ENCODE assay signal across 10 cellular contexts in the genomic region with DNA sequence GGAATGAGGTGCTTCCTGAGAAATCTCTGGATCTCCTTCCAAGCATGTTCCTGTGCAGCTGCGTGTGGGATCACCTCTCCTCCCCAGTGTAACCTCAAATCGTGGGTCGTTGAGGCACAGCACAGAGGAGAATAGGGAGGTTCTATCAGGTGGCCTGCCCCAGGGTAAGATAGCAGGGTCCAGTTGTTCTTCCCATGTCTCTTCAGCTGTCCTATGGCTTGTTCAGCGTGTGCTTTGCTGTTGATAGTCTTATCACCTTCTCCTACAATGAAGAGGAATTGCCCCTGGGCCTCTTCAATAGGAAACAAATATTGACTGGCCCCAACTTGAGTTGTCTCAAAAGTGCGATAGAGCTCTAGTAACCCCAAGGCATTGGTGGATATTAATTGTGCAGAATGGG. TPM values are rescaled to one million over a fixed set of nuclear protein-coding genes. Genes with fewer than 3 reads are reported as not detected.
"Had no signal": no experiment of that assay in that cellular context is flagged by ENCODE, and none has a peak within 500 bp of the region (broad histone marks: within the 10 kb centered on the region; RNA-seq: fewer than 3 reads in every experiment).

No MANE protein-coding gene starts in this region.

- DNase-seq: H7, HFFc6 had no signal

- H3K4me1 Mint-ChIP-seq: GM23338, IgD-negative memory B cell had no signal

- ATAC-seq: GM23338, HCT116, HepG2 had no signal

- H3K4me3 ChIP-seq: GM23338, HAP-1 had no signal

- H3K4me3 Mint-ChIP-seq: GM23338, HFFc6, IgD-negative memory B cell had no signal

- H3K9me3 Mint-ChIP-seq: GM23338, HFFc6 had no signal

- FAIRE-seq: H1, HepG2 had no signal

- H2AFZ ChIP-seq: GM23338 had no signal

- H3K4me2 ChIP-seq: GM23338 had no signal

- H3K27ac Mint-ChIP-seq: GM23338, HFFc6, IgD-negative memory B cell had no signal

- H3K9me3 ChIP-seq: HAP-1 had no signal

- H3K4me1 ChIP-seq: HAP-1 had no signal

- H3K36me3 ChIP-seq: HAP-1 had no signal

- H3K27ac ChIP-seq: HL-60 had no signal

RNA-seq across cellular contexts. Expression of gene BAAT, which starts 22.4 kb away (rescaled TPM):
- total RNA-seq: HT1080 had no signal
- polyA plus RNA-seq: IgD-negative memory B cell had no signal
